In the genomic region with DNA sequence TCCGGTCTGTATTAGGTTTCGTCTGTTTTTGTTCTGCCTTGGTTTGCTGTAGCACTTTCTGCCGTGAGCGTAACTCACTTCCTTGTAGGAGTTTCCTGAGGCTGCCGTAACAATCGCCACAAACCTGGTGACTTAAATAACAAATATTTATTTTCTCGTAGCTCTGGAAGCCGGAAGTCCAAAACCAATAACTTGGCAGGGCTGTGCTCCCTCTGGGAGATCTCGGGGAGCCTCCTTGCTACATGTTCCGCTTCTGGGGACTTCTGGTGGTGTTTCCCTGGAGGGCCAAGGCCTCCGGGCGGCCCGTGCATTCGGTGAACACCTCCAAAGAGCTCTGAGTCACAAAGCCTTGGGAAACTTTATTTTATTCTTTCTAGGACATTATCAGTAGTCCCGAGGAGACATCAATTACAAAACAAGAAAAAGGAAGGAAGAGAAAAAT, we compare ENCODE assay signal across 11 cellular contexts. TPM values are rescaled to one million over a fixed set of nuclear protein-coding genes. Genes with fewer than 3 reads are reported as not detected.
DNase-seq lines count a peak whose midpoint lies in the region; ATAC-seq and TF ChIP-seq lines count a peak whose summit lies in the region.
"Had no signal": no experiment of that assay in that cellular context is flagged by ENCODE, and none has a peak within 500 bp of the region (broad histone marks: within the 10 kb centered on the region; RNA-seq: fewer than 3 reads in every experiment).

No MANE protein-coding gene starts in this region.

- H3K36me3 ChIP-seq in neutrophil = no peaks in the 10 kb centered on the region
- H3K36me3 ChIP-seq in mesendoderm (ENCODE audit: control insufficient read depth, insufficient read depth, low read length) = no peaks in the 10 kb centered on the region

- peak; percentile 52 for DNase-seq in CD1c-positive myeloid dendritic cell (ENCODE audit: extremely low spot score)
- DNase-seq in NB4 (ENCODE audit: low read depth) = peak; percentile 87
- DNase-seq in dorsolateral prefrontal cortex = peak in 1 of 10 donors; percentile 18
- DNase-seq in foreskin melanocyte = no peak
- no peak for DNase-seq in mesendoderm
- no peak for DNase-seq in effector CD4-positive, alpha-beta T cell
- DNase-seq: C1 segment of cervical spinal cord; NK-92 treated with Interleukin-12 subunit alpha and Interleukin-12 subunit beta, amount 100 ng/mL, for 24 hours had no signal

- no peaks in the 10 kb centered on the region for H3K79me1 ChIP-seq in mesendoderm (ENCODE audit: low read length)

- no peak overlapping the region for H2BK15ac ChIP-seq in mesendoderm (replicated peaks; ENCODE audit: low read depth)

- no peak overlapping the region for H3K18ac ChIP-seq in mesendoderm (ENCODE audit: low read length)

- H3K4me1 ChIP-seq in neutrophil (ENCODE audit: control insufficient read depth in 1 of 2, insufficient read depth in 1 of 2, low read depth in 1 of 2, low read length in 1 of 2) = peaks cover 19 to 22% of the 10 kb centered on the region in 2 experiments
- no peaks in the 10 kb centered on the region for H3K4me1 ChIP-seq in mesendoderm (ENCODE audit: control insufficient read depth, low read depth, low read length)

- H3K27ac ChIP-seq in dorsolateral prefrontal cortex (peak overlapping the region in 38 of 59 donors; percentile 4 to 72 (median 32)), neutrophil (peak overlapping the region; percentile 75), mesendoderm (ENCODE audit: low read depth, low read length) (no peak overlapping the region)

- no peak overlapping the region for H3K23ac ChIP-seq in mesendoderm (ENCODE audit: low read length)

- H4K5ac ChIP-seq in mesendoderm (ENCODE audit: low read length) = no peak overlapping the region

- H2BK5ac ChIP-seq in mesendoderm (ENCODE audit: low read length) = no peak overlapping the region

- intact Hi-C loops in dorsolateral prefrontal cortex (cut with DNase I) = loop anchor here in 1 of 2 donors (10.0 kb wide), 1 partner anchor 300 kb away; the partner anchor contains the start of gene TEX19

- no peak overlapping the region for H3K4ac ChIP-seq in mesendoderm (ENCODE audit: low read depth, low read length)

- ATAC-seq in HG02884 (IDR thresholded peaks at IDR 0.05; ENCODE audit: unreplicated experiment) = no peak

- no peak overlapping the region for H3K56ac ChIP-seq in mesendoderm (ENCODE audit: low read length)

- TF ChIP-seq POLR2A in NB4 (IDR thresholded peaks at IDR 0.05; ENCODE audit: extremely low read depth, insufficient read length) = no peak

- H4K8ac ChIP-seq in mesendoderm (ENCODE audit: low read depth, low read length) = no peak overlapping the region

- H3K4me2 ChIP-seq in mesendoderm (ENCODE audit: low read length) = no peak overlapping the region

- H3K9ac ChIP-seq in mesendoderm (ENCODE audit: low read length) = no peak overlapping the region

- H3K79me2 ChIP-seq in mesendoderm (ENCODE audit: control insufficient read depth, insufficient read depth, low read length) = no peaks in the 10 kb centered on the region

- TF ChIP-seq CTCF in NB4 (IDR thresholded peaks at IDR 0.05; ENCODE audit: low read depth, low read length) (no peak), dorsolateral prefrontal cortex (IDR thresholded peaks at IDR 0.05 in 54 of 56, conservative IDR thresholded peaks at IDR 0.05 in 2 of 56; ENCODE audit: low read depth in 1 of 56, partially characterized antibody in 56 of 56) (no peak), neutrophil (IDR thresholded peaks at IDR 0.05) (no peak)

- H3K9me3 ChIP-seq in neutrophil = no peaks in the 10 kb centered on the region

- no peak overlapping the region for H2BK120ac ChIP-seq in mesendoderm (ENCODE audit: low read depth, low read length)

- H3K4me3 ChIP-seq in NB4 (ENCODE audit: low read depth, low read length) = peak overlapping the region; percentile 28
- H3K4me3 ChIP-seq in dorsolateral prefrontal cortex = no peak overlapping the region
- H3K4me3 ChIP-seq in neutrophil (ENCODE audit: low read depth in 1 of 2, low read length in 1 of 2) = peak overlapping the region; percentile 37 to 40
- H3K4me3 ChIP-seq in mesendoderm (ENCODE audit: low read length) = no peak overlapping the region
- H3K4me3 ChIP-seq: skin epidermis had no signal

- WGBS in mesendoderm (ENCODE audit: extremely low coverage, insufficient coverage, low lambda C conversion rate) = no CpG with 5 or more reads among the region's 15 CpGs

- H3K27me3 ChIP-seq in dorsolateral prefrontal cortex (no peaks in the 10 kb centered on the region), neutrophil (no peaks in the 10 kb centered on the region), mesendoderm (ENCODE audit: insufficient read depth, low read length, poor library complexity) (no peaks in the 10 kb centered on the region)

- H2AK5ac ChIP-seq in mesendoderm (ENCODE audit: low read length) = no peak overlapping the region

RNA-seq across cellular contexts. Expression of gene WDR45B, which starts 6.8 kb away (rescaled TPM):
- total RNA-seq in dorsolateral prefrontal cortex = 100 to 1,000 TPM in 7 of 120 experiments, 10 to 100 TPM in 113; 61.0 to 110 (median 83.4) TPM
- polyA plus RNA-seq in mesendoderm (2013, experiment 1 of 2) = 84.0 TPM
- polyA plus RNA-seq in mesendoderm (2013, experiment 2 of 2) = 85.0 TPM

RNA-seq across cellular contexts. Expression of gene RAB40B, which starts 43.4 kb away (rescaled TPM):
- 100 to 1,000 TPM in 68 of 120 experiments, 10 to 100 TPM in 52; 61.9 to 320 (median 103) TPM for total RNA-seq in dorsolateral prefrontal cortex
- polyA plus RNA-seq in mesendoderm (2013, experiment 1 of 2) = 1.3 TPM
- 1.4 TPM for polyA plus RNA-seq in mesendoderm (2013, experiment 2 of 2)

Comparison
In these comparisons a context has a peak if more than half of its experiments do, and no peak if none do; other contexts are left out.
1. DNase-seq: peak in CD1c-positive myeloid dendritic cell (single experiment) and NB4 (single experiment); none in foreskin melanocyte (single experiment), mesendoderm (single experiment) and effector CD4-positive, alpha-beta T cell (single experiment).
2. H3K4me3 ChIP-seq: peak in NB4 (single experiment) and neutrophil (2 of 2); none in dorsolateral prefrontal cortex (0 of 59) and mesendoderm (single experiment).